In the genomic region with DNA sequence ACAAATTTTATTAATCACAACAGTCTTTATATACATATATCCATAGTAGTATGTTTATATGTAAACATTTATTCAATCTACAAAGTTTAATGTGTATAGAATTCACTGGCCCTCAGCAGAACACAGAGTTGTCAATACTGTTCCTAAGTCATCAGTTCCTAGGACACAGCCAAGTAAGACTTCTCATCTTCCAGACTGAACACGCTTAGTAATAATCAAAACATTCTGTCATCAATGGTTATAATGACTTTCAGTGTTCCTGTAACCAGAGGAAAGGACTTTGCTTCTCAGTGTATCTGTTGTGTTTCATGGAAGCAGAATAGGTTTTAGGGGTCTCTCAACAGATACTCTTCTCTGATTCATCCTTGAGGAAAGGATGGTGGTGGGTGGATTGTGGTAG, we compare ENCODE assay signal across 30 cellular contexts.
A peak's percentile ranks its signal among the peaks of the same experiment; 100 is the strongest.
DNase-seq lines count a peak whose midpoint lies in the region; ATAC-seq, FAIRE-seq and TF ChIP-seq lines count a peak whose summit lies in the region.
"Had no signal": no experiment of that assay in that cellular context is flagged by ENCODE, and none has a peak within 500 bp of the region (broad histone marks: within the 10 kb centered on the region; RNA-seq: fewer than 3 reads in every experiment).

No MANE protein-coding gene starts in this region.

- peaks cover 13% of the 10 kb centered on the region for H4K20me1 ChIP-seq in astrocyte (ENCODE audit: insufficient read depth, low read length)
- H4K20me1 ChIP-seq in fibroblast of lung (ENCODE audit: control insufficient read depth, extremely low read depth, insufficient read depth, low read length): no peaks in the 10 kb centered on the region

- DNase-seq in EH (ENCODE audit: low read depth) (peak; percentile 58), astrocyte (ENCODE audit: low read depth) (peak; percentile 66), fibroblast of lung (ENCODE audit: low read depth in 2 of 2) (peak; percentile 26 to 72), skeletal muscle cell (ENCODE audit: low read depth) (peak; percentile 51), mucosa of gallbladder (ENCODE audit: low spot score) (no peak)
- no peak for DNase-seq in activated effector memory CD4-positive, alpha-beta T cell treated with anti-CD3 and anti-CD28 coated beads, Interleukin-2, amount 50 U/mL, for 16 hours
- DNase-seq in stimulated activated naive CD4-positive, alpha-beta T cell (lab: John Stamatoyannopoulos, UW): no peak
- DNase-seq: activated CD4-positive, CD25-positive, alpha-beta regulatory T cell treated with anti-CD3 and anti-CD28 coated beads, Interleukin-2, amount 50 U/mL, for 72 hours; activated CD8-positive, alpha-beta T cell treated with anti-CD3 and anti-CD28 coated beads, Interleukin-2, amount 10 ng/mL, durations not matched to agents 7 days and 5 days; activated T-cell treated with anti-CD3 and anti-CD28 coated beads for 4 hours; aorta; GDM1; H9; head of caudate nucleus; Karpas-422; MV-4-11; NCI-H146; NCI-H2107; NCI-H446; NCI-H774; sigmoid colon; stimulated activated naive CD8-positive, alpha-beta T cell treated with anti-CD3 and anti-CD28 coated beads, Interleukin-15, amount 100 ng/mL, for 72 hours; thyroid gland had no signal

- peak; percentile 87 for FAIRE-seq in astrocyte (lab: Jason Lieb, UNC)
- FAIRE-seq: GM19239 had no signal

- peak overlapping the region; percentile 52 for H3K4me2 ChIP-seq in astrocyte (ENCODE audit: low read length)
- no peak overlapping the region for H3K4me2 ChIP-seq in fibroblast of lung (ENCODE audit: extremely low read depth, insufficient read depth, low read length)
- H3K4me2 ChIP-seq: BLaER1 had no signal

- H2AFZ ChIP-seq in astrocyte (ENCODE audit: low read depth, low read length) (no peak overlapping the region), fibroblast of lung (ENCODE audit: low read length) (no peak overlapping the region)

- H3K27ac ChIP-seq in astrocyte (ENCODE audit: low read depth, low read length) (peak overlapping the region; percentile 51), fibroblast of lung (ENCODE audit: insufficient read depth, low read length) (no peak overlapping the region)
- H3K27ac ChIP-seq: BLaER1, prostate gland, RWPE1, sigmoid colon, thyroid gland had no signal

- no peaks in the 10 kb centered on the region for H3K27me3 Mint-ChIP-seq in astrocyte (ENCODE audit: low read depth, unreplicated experiment)
- H3K27me3 Mint-ChIP-seq: activated naive CD8-positive, alpha-beta T cell; central memory CD8-positive, alpha-beta T cell; stimulated activated naive CD8-positive, alpha-beta T cell treated with anti-CD3 and anti-CD28 coated beads, Interleukin-15, amount 100 ng/mL, for 72 hours had no signal

- H3K9me3 ChIP-seq in astrocyte (ENCODE audit: insufficient read depth, low read depth, low read length) (no peaks in the 10 kb centered on the region), fibroblast of lung (ENCODE audit: control insufficient read depth, insufficient read depth, low read depth, low read length) (no peaks in the 10 kb centered on the region)
- H3K9me3 ChIP-seq: BLaER1, prostate gland, sigmoid colon, thyroid gland had no signal

- H3K4me1 Mint-ChIP-seq in astrocyte (ENCODE audit: low read depth, unreplicated experiment): peaks cover 43% of the 10 kb centered on the region
- H3K4me1 Mint-ChIP-seq: central memory CD8-positive, alpha-beta T cell; H9 had no signal

- H3K4me1 ChIP-seq in astrocyte (ENCODE audit: insufficient read depth, low read length) (peaks cover 26% of the 10 kb centered on the region), fibroblast of lung (ENCODE audit: control insufficient read depth, extremely low read depth, insufficient read depth, low read length) (no peaks in the 10 kb centered on the region)
- H3K4me1 ChIP-seq: prostate gland, thyroid gland had no signal

- H3K27me3 ChIP-seq in astrocyte (ENCODE audit: insufficient read depth, low read length): no peaks in the 10 kb centered on the region
- no peaks in the 10 kb centered on the region for H3K27me3 ChIP-seq in fibroblast of lung (ENCODE audit: control insufficient read depth, insufficient read depth, low read length)
- H3K27me3 ChIP-seq: BLaER1, sigmoid colon, thyroid gland had no signal

- H3K27ac Mint-ChIP-seq in astrocyte (ENCODE audit: unreplicated experiment): no peak overlapping the region
- H3K27ac Mint-ChIP-seq: activated CD8-positive, alpha-beta T cell treated with anti-CD3 and anti-CD28 coated beads, Interleukin-2, amount 10 ng/mL, durations not matched to agents 7 days and 5 days; activated naive CD8-positive, alpha-beta T cell; stimulated activated naive CD8-positive, alpha-beta T cell treated with anti-CD3 and anti-CD28 coated beads, Interleukin-15, amount 100 ng/mL, for 72 hours had no signal

- H3K4me3 ChIP-seq in astrocyte (ENCODE audit: insufficient read depth, low read depth, low read length): no peak overlapping the region
- no peak overlapping the region for H3K4me3 ChIP-seq in fibroblast of lung (replicated peaks in 1 of 4; ENCODE audit: control extremely low read depth in 1 of 4, insufficient read depth in 1 of 4, low read depth in 3 of 4, low read length in 4 of 4)
- no peak overlapping the region for H3K4me3 ChIP-seq in skeletal muscle cell (ENCODE audit: low read depth, low read length)
- H3K4me3 ChIP-seq: BLaER1, prostate gland, sigmoid colon, thyroid gland had no signal

- ATAC-seq in GM21825 (IDR thresholded peaks at IDR 0.05; ENCODE audit: unreplicated experiment): no peak
- ATAC-seq: activated CD8-positive, alpha-beta T cell treated with anti-CD3 and anti-CD28 coated beads, Interleukin-2, amount 10 ng/mL, durations not matched to agents 7 days and 5 days; stimulated activated naive CD8-positive, alpha-beta T cell treated with anti-CD3 and anti-CD28 coated beads, Interleukin-15, amount 100 ng/mL, for 72 hours had no signal

- H3K79me2 ChIP-seq in astrocyte (ENCODE audit: insufficient read depth, low read length) (no peaks in the 10 kb centered on the region), fibroblast of lung (ENCODE audit: control insufficient read depth, insufficient read depth, low read length) (no peaks in the 10 kb centered on the region)

- peaks cover 20% of the 10 kb centered on the region for H3K36me3 ChIP-seq in astrocyte (ENCODE audit: insufficient read depth, low read length)
- no peaks in the 10 kb centered on the region for H3K36me3 ChIP-seq in fibroblast of lung (ENCODE audit: control insufficient read depth, insufficient read depth, low read length)
- H3K36me3 ChIP-seq: thyroid gland had no signal

- TF ChIP-seq CTCF in astrocyte (IDR thresholded peaks at IDR 0.05; ENCODE audit: insufficient read depth, low read depth, low read length) (no peak), fibroblast of lung (conservative IDR thresholded peaks at IDR 0.05 in 1 of 2, IDR thresholded peaks at IDR 0.05 in 1 of 2; ENCODE audit: low read depth in 1 of 2, low read length in 2 of 2) (no peak)

- H3K9ac ChIP-seq in astrocyte (ENCODE audit: low read length): no peak overlapping the region
- no peak overlapping the region for H3K9ac ChIP-seq in fibroblast of lung (ENCODE audit: insufficient read depth, low read length)
- H3K9ac ChIP-seq: BLaER1 had no signal

- peaks cover 4% of the 10 kb centered on the region for H3K36me3 Mint-ChIP-seq in astrocyte (ENCODE audit: low read depth, unreplicated experiment)

- H3K4me3 Mint-ChIP-seq in astrocyte (ENCODE audit: unreplicated experiment): no peak overlapping the region
- H3K4me3 Mint-ChIP-seq: activated CD8-positive, alpha-beta T cell treated with anti-CD3 and anti-CD28 coated beads, Interleukin-2, amount 10 ng/mL, durations not matched to agents 7 days and 5 days; activated naive CD8-positive, alpha-beta T cell; central memory CD8-positive, alpha-beta T cell; H9; stimulated activated naive CD8-positive, alpha-beta T cell treated with anti-CD3 and anti-CD28 coated beads, Interleukin-15, amount 100 ng/mL, for 72 hours had no signal

- H3K9me3 Mint-ChIP-seq in astrocyte (ENCODE audit: unreplicated experiment): no peaks in the 10 kb centered on the region
- H3K9me3 Mint-ChIP-seq: central memory CD8-positive, alpha-beta T cell; H9; stimulated activated naive CD8-positive, alpha-beta T cell treated with anti-CD3 and anti-CD28 coated beads, Interleukin-15, amount 100 ng/mL, for 72 hours had no signal

Comparison
In these comparisons a context has a peak if more than half of its experiments do, and no peak if none do; other contexts are left out.
1. DNase-seq: peak in EH (single experiment), astrocyte (single experiment), fibroblast of lung (2 of 2) and skeletal muscle cell (single experiment); none in mucosa of gallbladder (single experiment), activated effector memory CD4-positive, alpha-beta T cell treated with anti-CD3 and anti-CD28 coated beads, Interleukin-2, amount 50 U/mL, for 16 hours (single experiment) and stimulated activated naive CD4-positive, alpha-beta T cell (0 of 6).